9 cellular contexts compared by ENCODE assay signal in the genomic region with DNA sequence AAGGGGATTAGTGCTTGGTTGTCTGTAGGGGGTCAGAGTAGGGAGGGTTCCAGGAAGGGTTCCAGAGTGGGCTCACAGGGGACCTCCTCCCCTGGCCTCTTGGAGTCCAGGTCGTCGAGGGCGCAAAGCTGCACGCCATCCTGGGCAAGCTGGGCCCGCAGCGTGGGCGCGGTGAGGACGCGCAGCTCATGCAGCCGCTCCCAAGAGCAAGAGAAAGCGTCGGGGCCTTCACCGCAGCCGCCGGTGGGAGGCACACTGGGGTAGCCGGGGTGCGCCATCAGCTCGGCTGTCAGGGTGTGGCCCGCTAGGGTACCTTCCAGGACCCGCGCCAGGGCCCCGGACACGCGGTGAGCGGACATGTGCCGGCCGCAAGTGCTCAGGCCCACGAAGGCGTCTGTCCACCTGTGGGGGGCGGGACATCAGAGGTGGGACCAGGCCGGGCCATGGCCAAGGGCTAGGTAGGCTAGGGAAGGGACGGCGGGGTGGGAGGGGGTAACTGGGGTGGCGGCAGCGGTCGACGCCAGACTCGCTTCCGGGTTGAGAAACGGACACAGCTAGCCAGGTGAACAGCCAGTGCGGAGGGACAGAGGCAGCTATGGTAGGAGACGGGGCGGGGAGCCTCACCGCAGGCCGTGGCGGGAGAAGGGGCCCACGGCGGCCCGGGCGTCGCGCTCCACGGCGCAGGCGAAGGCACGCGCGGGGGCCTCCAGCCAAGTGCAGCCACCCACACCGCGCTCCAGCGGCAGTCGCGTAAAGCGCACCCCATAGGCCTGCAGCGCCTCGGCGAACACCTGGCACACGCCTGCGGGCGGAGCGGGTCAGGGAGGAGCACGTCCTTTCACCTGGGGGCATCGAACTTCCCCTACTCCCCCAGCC. TPM values are rescaled to one million over a fixed set of nuclear protein-coding genes. Genes with fewer than 3 reads are reported as not detected.
DNase-seq lines count a peak whose midpoint lies in the region; ATAC-seq and TF ChIP-seq lines count a peak whose summit lies in the region.
"Had no signal": no experiment of that assay in that cellular context is flagged by ENCODE, and none has a peak within 500 bp of the region (broad histone marks: within the 10 kb centered on the region; RNA-seq: fewer than 3 reads in every experiment).

No MANE protein-coding gene starts in this region.

- H3K4me3 ChIP-seq in DOHH2 (ENCODE audit: low read length), result peak overlapping the region; percentile 92
- peak overlapping the region; percentile 99 for H3K4me3 ChIP-seq in ectodermal cell (ENCODE audit: insufficient read depth, low read depth, low read length)

- WGBS in ectodermal cell, 2 experiments, result 93% methylated on average over 74 of the region's 74 CpGs

- H4K20me1 ChIP-seq in DOHH2 (ENCODE audit: control insufficient read depth, insufficient read depth, low read depth, low read length), result 0 out of 2 replicates have a peak, but pooled peaks cover 3% of the 10 kb centered on the region

- H3K27ac ChIP-seq in DOHH2 (ENCODE audit: low read depth, low read length) (peak overlapping the region; percentile 88), KOPT-K1 (ENCODE audit: low read depth, low read length, poor library complexity, severe bottlenecking) (peak overlapping the region; percentile 96), ectodermal cell (ENCODE audit: insufficient read depth, low read depth, low read length, poor library complexity, severe bottlenecking) (no peak overlapping the region)

- peaks cover 52% of the 10 kb centered on the region for H3K36me3 ChIP-seq in DOHH2 (ENCODE audit: control insufficient read depth, low read length)
- H3K36me3 ChIP-seq in KOPT-K1 (ENCODE audit: insufficient read depth, low read length), result peaks cover 43% of the 10 kb centered on the region
- H3K36me3 ChIP-seq in ectodermal cell (ENCODE audit: control insufficient read depth, insufficient read depth, low read length), result peaks cover 4% of the 10 kb centered on the region

- H3F3A ChIP-seq in DOHH2 (ENCODE audit: control insufficient read depth, insufficient read depth), result peaks cover 35% of the 10 kb centered on the region

- H3K9me3 Mint-ChIP-seq in natural killer cell treated with Interleukin-12 subunit alpha and Interleukin-12 subunit beta and Interleukin-15 and Interleukin-18, amount 100 ng/mL, for 72 hours, result no peaks in the 10 kb centered on the region

- no peaks in the 10 kb centered on the region; the same call in 1 of the 2 replicates for H3K9me3 ChIP-seq in DOHH2 (ENCODE audit: control insufficient read depth, insufficient read depth, low read length)
- H3K9me3 ChIP-seq in KOPT-K1 (ENCODE audit: insufficient read depth, low read length, poor library complexity, severe bottlenecking), result no peaks in the 10 kb centered on the region
- H3K9me3 ChIP-seq in ectodermal cell (ENCODE audit: control insufficient read depth, low read length), result no peaks in the 10 kb centered on the region

- H3K27me3 ChIP-seq in DOHH2 (ENCODE audit: control insufficient read depth, low read length) (no peaks in the 10 kb centered on the region), ectodermal cell (ENCODE audit: control insufficient read depth, insufficient read depth, low read length, poor library complexity, severe bottlenecking) (no peaks in the 10 kb centered on the region)

- no peaks in the 10 kb centered on the region for H3K9me2 ChIP-seq in DOHH2 (replicated peaks; ENCODE audit: control insufficient read depth, low read length)

- peak overlapping the region; percentile 80 to 82 for H3K27ac Mint-ChIP-seq in natural killer cell treated with Interleukin-12 subunit alpha and Interleukin-12 subunit beta and Interleukin-15 and Interleukin-18, amount 100 ng/mL, for 72 hours

- H3K4me1 Mint-ChIP-seq in natural killer cell treated with Interleukin-12 subunit alpha and Interleukin-12 subunit beta and Interleukin-15 and Interleukin-18, amount 100 ng/mL, for 72 hours (ENCODE audit: low read depth in 2 of 2), result peaks cover 20 to 48% of the 10 kb centered on the region in 2 donors

- no peaks in the 10 kb centered on the region for H3K27me3 Mint-ChIP-seq in natural killer cell treated with Interleukin-12 subunit alpha and Interleukin-12 subunit beta and Interleukin-15 and Interleukin-18, amount 100 ng/mL, for 72 hours

- peak; percentile 59 for DNase-seq in natural killer cell treated with Interleukin-12 subunit alpha and Interleukin-12 subunit beta and Interleukin-15 and Interleukin-18, amount 100 ng/mL, for 72 hours (ENCODE audit: low spot score)
- DNase-seq in NCI-H2227 (lab: John Stamatoyannopoulos, UW; ENCODE audit: unreplicated experiment) (no peak), HK-2 (ENCODE audit: unreplicated experiment) (no peak), dermis blood vessel endothelial cell (no peak), OCI-M1 (lab: John Stamatoyannopoulos, UW) (no peak)

- peaks cover 62% of the 10 kb centered on the region for H3K79me2 ChIP-seq in DOHH2 (ENCODE audit: control insufficient read depth, low read length)

- H3K36me3 Mint-ChIP-seq in natural killer cell treated with Interleukin-12 subunit alpha and Interleukin-12 subunit beta and Interleukin-15 and Interleukin-18, amount 100 ng/mL, for 72 hours, result no peaks in the 10 kb centered on the region

- peak overlapping the region; percentile 86 for H3K4me3 Mint-ChIP-seq in natural killer cell treated with Interleukin-12 subunit alpha and Interleukin-12 subunit beta and Interleukin-15 and Interleukin-18, amount 100 ng/mL, for 72 hours

- peak overlapping the region; percentile 89 for H3K4me2 ChIP-seq in DOHH2 (ENCODE audit: low read length)

- ATAC-seq in natural killer cell treated with Interleukin-12 subunit alpha and Interleukin-12 subunit beta and Interleukin-15 and Interleukin-18, amount 100 ng/mL, for 72 hours, result peak in 1 of 2 donors; percentile 0

- H3K4me1 ChIP-seq in DOHH2 (ENCODE audit: control insufficient read depth, low read length) (peaks cover 63% of the 10 kb centered on the region), ectodermal cell (ENCODE audit: control insufficient read depth, insufficient read depth, low read length) (peaks cover 3% of the 10 kb centered on the region)

- TF ChIP-seq CTCF in DOHH2 (IDR thresholded peaks at IDR 0.05; ENCODE audit: low read depth, low read length, poor library complexity, severe bottlenecking), result no peak

RNA-seq across cellular contexts. Expression of a gene that starts 1.2 kb away (rescaled TPM):
- 10.5 TPM for polyA plus RNA-seq in ectodermal cell (2013, experiment 1 of 4)
- 11.6 TPM for polyA plus RNA-seq in ectodermal cell (2013, experiment 2 of 4)
- 12.9 TPM for polyA plus RNA-seq in ectodermal cell (2013, experiment 3 of 4)
- polyA plus RNA-seq in ectodermal cell (2013, experiment 4 of 4), result 12.4 TPM
- 10 to 100 TPM; 43.1 to 68.6 TPM for total RNA-seq in natural killer cell treated with Interleukin-12 subunit alpha and Interleukin-12 subunit beta and Interleukin-15 and Interleukin-18, amount 100 ng/mL, for 72 hours
- total RNA-seq in dermis blood vessel endothelial cell, result 21.3 and 25.0 TPM in 2 replicates

RNA-seq across cellular contexts. Expression of a gene that starts 3.9 kb away (rescaled TPM):
- polyA plus RNA-seq in ectodermal cell (2013, experiment 1 of 4), result 0.31 TPM
- 0.41 TPM for polyA plus RNA-seq in ectodermal cell (2013, experiment 2 of 4)
- polyA plus RNA-seq in ectodermal cell (2013, experiment 3 of 4), result 0.27 TPM
- 0.24 TPM for polyA plus RNA-seq in ectodermal cell (2013, experiment 4 of 4)
- 1 to 10 TPM; 2.0 to 2.5 TPM for total RNA-seq in natural killer cell treated with Interleukin-12 subunit alpha and Interleukin-12 subunit beta and Interleukin-15 and Interleukin-18, amount 100 ng/mL, for 72 hours
- total RNA-seq in dermis blood vessel endothelial cell, result 0.17 and 0.28 TPM in 2 replicates
- total RNA-seq: renal cortical epithelial cell had no signal

RNA-seq across cellular contexts. Expression of a gene that starts 13.5 kb away (rescaled TPM):
- polyA plus RNA-seq in ectodermal cell (2013, experiment 1 of 4), result 16.1 TPM
- 13.8 TPM for polyA plus RNA-seq in ectodermal cell (2013, experiment 2 of 4)
- 18.5 TPM for polyA plus RNA-seq in ectodermal cell (2013, experiment 3 of 4)
- 17.7 TPM for polyA plus RNA-seq in ectodermal cell (2013, experiment 4 of 4)
- total RNA-seq in natural killer cell treated with Interleukin-12 subunit alpha and Interleukin-12 subunit beta and Interleukin-15 and Interleukin-18, amount 100 ng/mL, for 72 hours, result 100 to 1,000 TPM; 102 to 127 TPM
- total RNA-seq in dermis blood vessel endothelial cell, result 31.1 and 35.3 TPM in 2 replicates

RNA-seq across cellular contexts. Expression of a gene that starts 37.2 kb away (rescaled TPM):
- 37.0 TPM for polyA plus RNA-seq in ectodermal cell (2013, experiment 1 of 4)
- 42.4 TPM for polyA plus RNA-seq in ectodermal cell (2013, experiment 2 of 4)
- polyA plus RNA-seq in ectodermal cell (2013, experiment 3 of 4), result 29.6 TPM
- polyA plus RNA-seq in ectodermal cell (2013, experiment 4 of 4), result 35.7 TPM
- total RNA-seq in natural killer cell treated with Interleukin-12 subunit alpha and Interleukin-12 subunit beta and Interleukin-15 and Interleukin-18, amount 100 ng/mL, for 72 hours, result 10 to 100 TPM; 50.4 to 62.9 TPM
- 16.7 and 28.9 TPM in 2 replicates for total RNA-seq in dermis blood vessel endothelial cell
